1 cellular context compared by ENCODE assay signal in genomic region chr17:7306911-7307685, GRCh38.
TF ChIP-seq lines count a peak whose summit lies in the region.

Gene EIF5A, plus strand, starts transcription at chr17:7307628. Its CDS starts 2,008 bp downstream, at chr17:7309636.

TF ChIP-seq in K562, 482 proteins besides CTCF, POLR2A, EP300 and RAD21 (continued from another document and continues in another):
- TF ChIP-seq SUPT5H (IDR thresholded peaks at IDR 0.05) (peak; percentile 74), ATF1 (CRISPR knock-in tag; IDR thresholded peaks at IDR 0.05) (no peak), ATF1 (tag; IDR thresholded peaks at IDR 0.05) (peak; percentile 82), MEIS2 (IDR thresholded peaks at IDR 0.05; ENCODE audit: partially characterized antibody) (peak; percentile 96), SP1 (CRISPR knock-in tag; IDR thresholded peaks at IDR 0.05) (peak; percentile 61), NFIX (CRISPR knock-in tag; IDR thresholded peaks at IDR 0.05; ENCODE audit: low read depth) (no peak), ZNF639 (CRISPR knock-in tag; conservative IDR thresholded peaks at IDR 0.05 in 1 of 2, IDR thresholded peaks at IDR 0.05 in 1 of 2) (peak in 1 of 2 experiments; percentile 92; a peak in 2 of 4 replicates), HCFC1 (IDR thresholded peaks at IDR 0.05; ENCODE audit: low read depth, low read length) (peak; percentile 75), TBP (optimal IDR thresholded peaks at IDR 0.05; ENCODE audit: low read depth, low read length) (peak; percentile 58), CTBP1 (IDR thresholded peaks at IDR 0.05; ENCODE audit: borderline replicate concordance) (peak; percentile 26; the same call in 1 of the 2 replicates), SMAD4 (CRISPR knock-in tag; conservative IDR thresholded peaks at IDR 0.05) (peak; percentile 55), ZNF764 (CRISPR knock-in tag; IDR thresholded peaks at IDR 0.05; ENCODE audit: low read depth) (no peak), MNT (conservative IDR thresholded peaks at IDR 0.05) (peak; percentile 82 to 90), DIDO1 (tag; IDR thresholded peaks at IDR 0.05; ENCODE audit: low read depth) (peak; percentile 71; the same call in 1 of the 2 replicates), POLR2B (IDR thresholded peaks at IDR 0.05; ENCODE audit: low read depth, partially characterized antibody) (peak; percentile 78), NRF1 (conservative IDR thresholded peaks at IDR 0.05 in 1 of 2, IDR thresholded peaks at IDR 0.05 in 1 of 2) (peak; percentile 100), NR2C2 (CRISPR knock-in tag; IDR thresholded peaks at IDR 0.05) (no peak), NR2C2 (tag; IDR thresholded peaks at IDR 0.05) (peak; percentile 42; the same call in 1 of the 2 replicates), ZBTB7A (IDR thresholded peaks at IDR 0.05; ENCODE audit: borderline replicate concordance, control insufficient read depth, low read depth, low read length) (peak; percentile 16; the same call in 1 of the 2 replicates), HSF4 (CRISPR knock-in tag; IDR thresholded peaks at IDR 0.05; ENCODE audit: borderline replicate concordance) (no peak), YY1 (IDR thresholded peaks at IDR 0.05; ENCODE audit: borderline replicate concordance in 1 of 3, control insufficient read depth in 1 of 3, extremely low read depth in 1 of 3, insufficient read depth in 3 of 3, insufficient read length in 1 of 3, insufficient replicate concordance in 2 of 3, low read depth in 1 of 3, low read length in 2 of 3) (peak in 2 of 3 experiments; percentile 69 to 86), NFRKB (IDR thresholded peaks at IDR 0.05; ENCODE audit: low read depth) (peak; percentile 93), STAT5B (CRISPR knock-in tag; IDR thresholded peaks at IDR 0.05) (no peak), KDM5B (IDR thresholded peaks at IDR 0.05; ENCODE audit: insufficient replicate concordance, low read depth, low read length) (peak; percentile 75), CREB1 (IDR thresholded peaks at IDR 0.05) (peak; percentile 69; the same call in 1 of the 2 replicates), CREB1 (CRISPR knock-in tag; IDR thresholded peaks at IDR 0.05) (peak; percentile 71; the same call in 1 of the 2 replicates), FOXK2 (conservative IDR thresholded peaks at IDR 0.05 in 1 of 2, IDR thresholded peaks at IDR 0.05 in 1 of 2; ENCODE audit: low read depth in 2 of 2) (peak; percentile 76 to 85; a peak in 3 of 4 replicates), MCM2 (IDR thresholded peaks at IDR 0.05; ENCODE audit: low read depth) (no peak), RB1 (IDR thresholded peaks at IDR 0.05; ENCODE audit: low read depth) (peak; percentile 15; the same call in 1 of the 2 replicates), SMARCE1 (IDR thresholded peaks at IDR 0.05) (no peak), ILK (tag; IDR thresholded peaks at IDR 0.05; ENCODE audit: borderline replicate concordance, low read depth) (no peak), TAF7 (tag; IDR thresholded peaks at IDR 0.05) (peak; percentile 76), TAL1 (IDR thresholded peaks at IDR 0.05) (no peak), PRMT5 (CRISPR knock-in tag; IDR thresholded peaks at IDR 0.05) (no peak), RBFOX2 (IDR thresholded peaks at IDR 0.05; ENCODE audit: low read depth, low read length) (peak; percentile 81), POLR2AphosphoS5 (IDR thresholded peaks at IDR 0.05; ENCODE audit: control insufficient read depth, insufficient read depth, low read depth, low read length) (peak; percentile 38; the same call in 1 of the 2 replicates), MLLT1 (IDR thresholded peaks at IDR 0.05) (peak in 1 of 2 experiments; percentile 96; a peak in 2 of 4 replicates), TAF9B (IDR thresholded peaks at IDR 0.05; ENCODE audit: partially characterized antibody) (peak; percentile 77), PHF8 (IDR thresholded peaks at IDR 0.05; ENCODE audit: borderline replicate concordance, low read length) (peak; percentile 68; the same call in 1 of the 2 replicates), POLR2H (tag; IDR thresholded peaks at IDR 0.05; ENCODE audit: low read depth) (peak; percentile 86), TCF7 (IDR thresholded peaks at IDR 0.05; ENCODE audit: borderline replicate concordance) (no peak), BHLHE40 (IDR thresholded peaks at IDR 0.05; ENCODE audit: low read length) (no peak), EP400 (IDR thresholded peaks at IDR 0.05) (peak; percentile 84), TCF3 (CRISPR knock-in tag; IDR thresholded peaks at IDR 0.05) (0 out of 2 replicates have a peak, but pooled peaks have one; percentile 8), LARP7 (IDR thresholded peaks at IDR 0.05) (no peak), ZNF766 (CRISPR knock-in tag; conservative IDR thresholded peaks at IDR 0.05) (no peak; the same call in 1 of the 2 replicates), ZBTB2 (IDR thresholded peaks at IDR 0.05) (peak; percentile 99), ZBTB12 (CRISPR knock-in tag; IDR thresholded peaks at IDR 0.05) (peak; percentile 35; the same call in 1 of the 2 replicates), SP2 (IDR thresholded peaks at IDR 0.05; ENCODE audit: extremely low read depth, low read depth, low read length, poor library complexity, severe bottlenecking) (peak; percentile 80), SIN3A (IDR thresholded peaks at IDR 0.05; ENCODE audit: borderline replicate concordance in 2 of 2, control insufficient read depth in 1 of 2, low read depth in 2 of 2, low read length in 2 of 2) (peak in 1 of 2 experiments; percentile 34; a peak in 1 of 4 replicates), PML (IDR thresholded peaks at IDR 0.05; ENCODE audit: low read length) (no peak), MAX (CRISPR knock-in tag; IDR thresholded peaks at IDR 0.05) (peak; percentile 77), CUX1 (CRISPR knock-in tag; IDR thresholded peaks at IDR 0.05) (no peak), MTA3 (IDR thresholded peaks at IDR 0.05; ENCODE audit: borderline replicate concordance) (peak; percentile 56; the same call in 1 of the 2 replicates), ZBTB17 (CRISPR knock-in tag; IDR thresholded peaks at IDR 0.05) (peak; percentile 98), GTF2F1 (IDR thresholded peaks at IDR 0.05; ENCODE audit: low read depth, low read length) (0 out of 2 replicates have a peak, but pooled peaks have one; percentile 46), CREB3L1 (IDR thresholded peaks at IDR 0.05; ENCODE audit: borderline replicate concordance, low read depth) (peak; percentile 76; the same call in 1 of the 2 replicates)
